ENCODE assay signal across 11 cellular contexts in the genomic region with DNA sequence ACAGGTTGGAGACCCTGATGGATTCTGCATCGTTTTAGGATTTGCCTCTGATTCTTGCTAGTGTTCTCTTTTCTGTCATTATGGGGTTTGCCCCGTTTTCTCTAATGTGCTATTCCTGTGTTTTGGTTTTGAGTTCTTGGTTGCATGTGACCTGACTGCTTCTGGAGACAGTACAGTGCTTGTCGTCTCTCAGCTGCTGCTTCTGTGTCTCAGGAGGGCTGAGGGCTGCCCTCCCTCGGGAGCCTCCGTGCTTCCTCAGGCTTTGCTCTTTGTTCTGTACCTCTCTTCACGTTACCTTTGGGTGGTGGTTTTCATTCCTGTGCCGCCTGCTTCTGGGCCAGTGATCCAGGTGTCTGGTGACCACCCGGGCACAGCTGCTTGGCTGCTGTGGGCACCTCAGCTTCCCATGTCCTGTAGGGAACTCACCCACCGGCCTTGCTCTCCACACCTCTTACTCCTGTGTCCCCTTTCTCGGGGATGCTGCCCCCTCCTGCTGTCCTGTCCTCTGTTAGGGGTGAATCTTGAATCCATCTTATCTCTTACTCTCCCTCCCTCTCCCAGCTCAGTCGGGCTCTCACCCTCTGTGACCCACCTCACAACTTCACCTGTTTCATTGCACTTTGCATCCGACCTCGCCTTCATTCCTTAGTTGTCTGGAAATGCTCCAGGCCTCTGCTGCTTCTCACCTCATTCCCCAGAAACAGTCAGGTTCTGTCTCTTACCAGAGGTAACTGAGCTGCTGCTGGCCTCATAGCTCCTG. TPM values are rescaled to one million over a fixed set of nuclear protein-coding genes. Genes with fewer than 3 reads are reported as not detected.
DNase-seq lines count a peak whose midpoint lies in the region; ATAC-seq, FAIRE-seq and TF ChIP-seq lines count a peak whose summit lies in the region.
"Had no signal": no experiment of that assay in that cellular context is flagged by ENCODE, and none has a peak within 500 bp of the region (broad histone marks: within the 10 kb centered on the region; RNA-seq: fewer than 3 reads in every experiment).

No MANE protein-coding gene starts in this region.

- no peak overlapping the region for H3K4me2 ChIP-seq in K562 (ENCODE audit: insufficient read depth, low read length)

- no peak overlapping the region for H3K27ac ChIP-seq in CD8-positive, alpha-beta memory T cell (ENCODE audit: low read depth, low read length)
- H3K27ac ChIP-seq in K562 (ENCODE audit: extremely low read depth, low read depth, low read length) (no peak overlapping the region), body of pancreas (no peak overlapping the region), ovary (no peak overlapping the region)

- no TSS peak for BruUV-seq in K562 (replicated peaks; lab: Mats Ljungman, UMichigan)

- H3K9me1 ChIP-seq in K562 (ENCODE audit: control insufficient read depth, insufficient read depth, low read length): no peaks in the 10 kb centered on the region

- no peak overlapping the region for H3K9ac ChIP-seq in K562 (ENCODE audit: insufficient read depth in 1 of 2, low read depth in 2 of 2, low read length in 2 of 2)

- H3K36me3 ChIP-seq in CD8-positive, alpha-beta memory T cell (ENCODE audit: insufficient read depth, low read length): peaks cover 27% of the 10 kb centered on the region
- H3K36me3 ChIP-seq in K562 (ENCODE audit: control insufficient read depth, insufficient read depth, low read length): peaks cover 65% of the 10 kb centered on the region
- no peaks in the 10 kb centered on the region for H3K36me3 ChIP-seq in body of pancreas (replicated peaks in 1 of 2; ENCODE audit: insufficient read depth in 1 of 2, low read depth in 2 of 2)
- no peaks in the 10 kb centered on the region for H3K36me3 ChIP-seq in ovary

- H4K20me1 ChIP-seq in K562 (replicated peaks; ENCODE audit: control insufficient read depth, insufficient read depth, low read length): peaks cover 21% of the 10 kb centered on the region; the same call in 1 of the 2 replicates

- ATAC-seq in K562 (no peak), body of pancreas (no peak)
- ATAC-seq: effector memory CD8-positive, alpha-beta T cell had no signal

- H2AFZ ChIP-seq in K562 (ENCODE audit: low read depth, low read length): no peak overlapping the region

- in situ Hi-C loops in K562 (cut with MboI): no loop called here

- no peaks in the 10 kb centered on the region for H3K9me3 Mint-ChIP-seq in CD8-positive, alpha-beta memory T cell
- no peaks in the 10 kb centered on the region for H3K9me3 Mint-ChIP-seq in IgD-negative memory B cell
- no peaks in the 10 kb centered on the region for H3K9me3 Mint-ChIP-seq in neural crest cell
- H3K9me3 Mint-ChIP-seq: effector memory CD8-positive, alpha-beta T cell had no signal

- peaks cover 26% of the 10 kb centered on the region for H3K79me2 ChIP-seq in K562 (ENCODE audit: control insufficient read depth, insufficient read depth, low read length)

- FAIRE-seq in K562 (lab: Jason Lieb, UNC): no peak

- intact Hi-C loops in K562 (cut with micrococcal nuclease) (loop anchor here (10.0 kb wide), 1 partner anchor 272 kb away; no protein-coding TSS in a partner anchor), body of pancreas (cut with DNase I) (no loop called here), ovary (cut with DNase I) (no loop called here)

- POLR2A ChIA-PET in CD8-positive, alpha-beta memory T cell (lab: Charles Lee): no interaction called here
- POLR2A ChIA-PET in K562 (lab: Yijun Ruan, JAX): interaction anchor here (1.0 to 1.1 kb wide), 2 partner anchors 8 to 10 kb away, joined by 3 read pairs; no protein-coding TSS in a partner anchor

- TF ChIP-seq EP300 in K562 (IDR thresholded peaks at IDR 0.05; ENCODE audit: low read length): no peak
- TF ChIP-seq EP300 in ovary (IDR thresholded peaks at IDR 0.05): no peak

- 90% methylated on average over 12 of the region's 13 CpGs for WGBS in K562 (ENCODE audit: insufficient coverage, low coverage, missing lambda C conversion rate)
- WGBS in body of pancreas, 2 donors: 83 to 90% methylated on average over 12 to 13 of the region's 13 CpGs
- 67 to 73% (median 69%) methylated on average over 13 of the region's 13 CpGs for WGBS in ovary, 3 donors

- DNase-seq in CD8-positive, alpha-beta memory T cell: no peak
- DNase-seq in K562 (ENCODE audit: extremely low read depth in 1 of 4, low spot score in 3 of 4) (no peak), neural crest cell (ENCODE audit: low read depth, low spot score) (no peak), HuH-7.5 (ENCODE audit: low spot score) (no peak), body of pancreas (no peak), ovary (no peak)
- DNase-seq: effector memory CD8-positive, alpha-beta T cell; NCI-H345; OCI-M1; trophoblast cell had no signal

- no peak for TF ChIP-seq RAD21 in K562 (CRISPR knock-in tag; conservative IDR thresholded peaks at IDR 0.05 in 1 of 2, IDR thresholded peaks at IDR 0.05 in 1 of 2)

- peak overlapping the region in 7 of 8 donors; percentile 6 to 92 (median 66) for H3K27ac Mint-ChIP-seq in CD8-positive, alpha-beta memory T cell
- H3K27ac Mint-ChIP-seq in IgD-negative memory B cell (peak overlapping the region; percentile 55 to 78 (median 60)), neural crest cell (ENCODE audit: unreplicated experiment) (peak overlapping the region; percentile 44)

- peak overlapping the region in 1 of 7 donors; percentile 24 for H3K4me3 Mint-ChIP-seq in CD8-positive, alpha-beta memory T cell
- no peak overlapping the region for H3K4me3 Mint-ChIP-seq in IgD-negative memory B cell
- H3K4me3 Mint-ChIP-seq in neural crest cell: no peak overlapping the region
- H3K4me3 Mint-ChIP-seq: effector memory CD8-positive, alpha-beta T cell had no signal

- TF ChIP-seq POLR2A in K562 (conservative IDR thresholded peaks at IDR 0.05) (no peak), body of pancreas (IDR thresholded peaks at IDR 0.05) (no peak), ovary (IDR thresholded peaks at IDR 0.05) (no peak)

- H3K4me3 ChIP-seq in CD8-positive, alpha-beta memory T cell (ENCODE audit: low read length): no peak overlapping the region
- no peak overlapping the region for H3K4me3 ChIP-seq in K562
- H3K4me3 ChIP-seq in body of pancreas: no peak overlapping the region
- no peak overlapping the region for H3K4me3 ChIP-seq in ovary

- no peaks in the 10 kb centered on the region for H3K27me3 ChIP-seq in CD8-positive, alpha-beta memory T cell (ENCODE audit: insufficient read depth, low read length, poor library complexity, severe bottlenecking)
- H3K27me3 ChIP-seq in K562 (ENCODE audit: control insufficient read depth in 2 of 2, insufficient read depth in 2 of 2, low read length in 2 of 2): no peaks in the 10 kb centered on the region
- H3K27me3 ChIP-seq in body of pancreas: no peaks in the 10 kb centered on the region
- H3K27me3 ChIP-seq in ovary: no peaks in the 10 kb centered on the region

- no peaks in the 10 kb centered on the region for H3K4me1 ChIP-seq in CD8-positive, alpha-beta memory T cell (ENCODE audit: insufficient read depth, low read length)
- H3K4me1 ChIP-seq in K562 (replicated peaks in 1 of 2; ENCODE audit: control insufficient read depth in 2 of 2, insufficient read depth in 2 of 2, low read length in 2 of 2): peaks cover 11 to 22% of the 10 kb centered on the region in 2 experiments; a peak in 4 of 5 replicates
- H3K4me1 ChIP-seq in body of pancreas: peaks cover 8% of the 10 kb centered on the region
- peaks cover 3% of the 10 kb centered on the region for H3K4me1 ChIP-seq in ovary (ENCODE audit: insufficient read depth)

- TF ChIP-seq CTCF in K562 (IDR thresholded peaks at IDR 0.05 in 2 of 3, conservative IDR thresholded peaks at IDR 0.05 in 1 of 3; ENCODE audit: insufficient read depth in 2 of 3, low read depth in 1 of 3, low read length in 3 of 3): no peak
- no peak for TF ChIP-seq CTCF in neural crest cell (conservative IDR thresholded peaks at IDR 0.05)
- TF ChIP-seq CTCF in body of pancreas (IDR thresholded peaks at IDR 0.05): no peak
- TF ChIP-seq CTCF in ovary (IDR thresholded peaks at IDR 0.05): no peak

- no peaks in the 10 kb centered on the region for H3K9me3 ChIP-seq in CD8-positive, alpha-beta memory T cell (ENCODE audit: low read length)
- no peaks in the 10 kb centered on the region for H3K9me3 ChIP-seq in K562 (replicated peaks; ENCODE audit: control insufficient read depth, insufficient read depth, low read depth, low read length)
- H3K9me3 ChIP-seq in body of pancreas: no peaks in the 10 kb centered on the region
- no peaks in the 10 kb centered on the region for H3K9me3 ChIP-seq in ovary

- no peaks in the 10 kb centered on the region for H3K27me3 Mint-ChIP-seq in CD8-positive, alpha-beta memory T cell
- H3K27me3 Mint-ChIP-seq in IgD-negative memory B cell (no peaks in the 10 kb centered on the region), neural crest cell (ENCODE audit: low read depth) (no peaks in the 10 kb centered on the region)
- H3K27me3 Mint-ChIP-seq: effector memory CD8-positive, alpha-beta T cell had no signal

- peaks cover 36 to 57% (median 42%) of the 10 kb centered on the region in 3 donors for H3K4me1 Mint-ChIP-seq in CD8-positive, alpha-beta memory T cell
- H3K4me1 Mint-ChIP-seq in IgD-negative memory B cell: peaks cover 3 to 7% (median 4%) of the 10 kb centered on the region in 3 donors
- H3K4me1 Mint-ChIP-seq in neural crest cell: peaks cover 22% of the 10 kb centered on the region

- CTCF ChIA-PET in CD8-positive, alpha-beta memory T cell (lab: Charles Lee): interaction anchor here (1.1 kb wide), 1 partner anchor 10 kb away, joined by 3 read pairs; no protein-coding TSS in a partner anchor
- CTCF ChIA-PET in K562 (lab: Yijun Ruan, JAX; ENCODE audit: low intra/inter-chr PET ratio): no interaction called here

- H3K36me3 Mint-ChIP-seq in CD8-positive, alpha-beta memory T cell: peaks cover 0 to 78% (median 21%) of the 10 kb centered on the region in 3 donors
- H3K36me3 Mint-ChIP-seq in IgD-negative memory B cell (peaks cover 3% of the 10 kb centered on the region), neural crest cell (ENCODE audit: low read depth) (peaks cover 17% of the 10 kb centered on the region)

RNA-seq across cellular contexts. Expression of gene PANK2, which starts 33.2 kb away (rescaled TPM):
- total RNA-seq in CD8-positive, alpha-beta memory T cell: 10 to 100 TPM; 58.1 to 62.3 TPM
- 51.0 TPM for polyA plus RNA-seq in CD8-positive, alpha-beta memory T cell
- 55.9 TPM for polyA plus RNA-seq in IgD-negative memory B cell
- total RNA-seq in K562 (2011; cell fraction: chromatin; rRNA removed; ENCODE audit: low replicate concordance): 46.6 and 73.9 TPM in 2 replicates
- 27.2 and 30.0 TPM in 2 replicates for total RNA-seq in K562 (2011; cell fraction: nucleolus; rRNA removed)
- total RNA-seq in K562 (2011; cell fraction: nucleoplasm; rRNA removed): 35.8 and 46.8 TPM in 2 replicates
- 28.0 and 31.3 TPM in 2 replicates for total RNA-seq in K562 (2014; rRNA removed)
- 43.5 and 50.4 TPM in 2 replicates for total RNA-seq in K562 (2014; rRNA removed; fragmentation: Illumina TruSeq; extraction: Trizol)
- 31.6 and 36.1 TPM in 2 replicates for total RNA-seq in K562 (2015; rRNA removed; fragmentation: Illumina TruSeq; extraction: Trizol)
- 29.2 and 34.2 TPM in 2 replicates for total RNA-seq in K562 (2021)
- 39.0 and 39.3 TPM in 2 replicates for polyA plus RNA-seq in K562 (2011; rRNA removed)
- 7.9 and 27.3 TPM in 2 replicates for polyA plus RNA-seq in K562 (2011; cell fraction: cytosol; rRNA removed)
- 15.7 and 35.1 TPM in 2 replicates for polyA plus RNA-seq in K562 (2011; cell fraction: nucleus; rRNA removed)
- polyA plus RNA-seq in K562 (2012): 22.7 and 40.6 TPM in 2 replicates
- 28.5 and 31.4 TPM in 2 replicates for polyA plus RNA-seq in K562 (2014; fragmentation: Illumina TruSeq; extraction: Trizol)
- polyA plus RNA-seq in K562 (2014; fragmentation: Nextera tagmentation; extraction: Ambion mirVana): 10 to 100 TPM; 14.9 to 16.3 TPM
- polyA plus RNA-seq in K562 (2014; rRNA removed): 25.3 and 29.4 TPM in 2 replicates
- polyA minus RNA-seq in K562 (2011; rRNA and poly(A)+ RNA removed): 49.1 and 76.6 TPM in 2 replicates
- polyA minus RNA-seq in K562 (2011; cell fraction: cytosol; rRNA and poly(A)+ RNA removed): 11.5 and 22.7 TPM in 2 replicates
- 20.1 and 42.4 TPM in 2 replicates for polyA minus RNA-seq in K562 (2011; cell fraction: nucleus; rRNA and poly(A)+ RNA removed)
- 65.4 and 66.9 TPM in 2 replicates for total RNA-seq in neural crest cell
- 10 to 100 TPM; 17.9 to 21.8 TPM for total RNA-seq in body of pancreas
- 10 to 100 TPM; 22.2 to 34.9 (median 33.9) TPM for total RNA-seq in ovary
- 10 to 100 TPM; 20.0 to 39.5 TPM for polyA plus RNA-seq in ovary
